11 cellular contexts compared by ENCODE assay signal in the genomic region with DNA sequence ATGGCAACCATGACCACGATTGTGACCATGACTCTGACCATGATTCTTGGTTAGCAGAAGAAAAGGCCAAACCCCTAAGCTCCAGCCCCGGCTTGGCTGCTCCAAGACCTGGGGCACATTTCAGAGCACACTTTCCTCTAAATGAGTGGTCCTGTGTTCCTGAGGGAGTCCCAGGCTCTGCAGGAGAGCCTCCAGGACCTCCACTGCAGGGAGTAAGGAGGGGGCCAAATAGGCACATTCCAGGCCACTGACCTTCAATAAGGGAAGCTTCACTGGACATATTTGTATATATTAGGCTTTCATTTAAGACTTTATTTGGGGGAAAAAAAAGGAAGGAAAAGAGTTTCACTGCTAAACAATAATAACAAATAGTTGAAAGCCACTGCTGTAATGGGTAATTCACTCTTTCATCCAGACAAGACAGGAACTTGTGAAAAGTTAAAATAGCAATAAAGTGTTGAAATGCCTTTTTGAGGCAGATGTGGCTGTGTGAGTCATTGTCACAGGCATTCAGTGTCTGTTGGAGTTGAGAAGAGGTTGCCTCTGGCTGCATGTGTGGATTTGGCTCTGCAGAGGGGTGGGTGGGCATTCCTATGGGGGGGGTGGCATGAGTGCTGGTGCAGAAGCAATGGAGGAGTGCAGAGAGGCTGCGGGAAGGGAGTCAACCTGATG.
DNase-seq lines count a peak whose midpoint lies in the region; ATAC-seq and TF ChIP-seq lines count a peak whose summit lies in the region.
"Had no signal": no experiment of that assay in that cellular context is flagged by ENCODE, and none has a peak within 500 bp of the region (broad histone marks: within the 10 kb centered on the region; RNA-seq: fewer than 3 reads in every experiment).

No MANE protein-coding gene starts in this region.

- no peak for TF ChIP-seq POLR2A in upper lobe of left lung (IDR thresholded peaks at IDR 0.05)

- POLR2A ChIA-PET in RWPE1 (lab: Yijun Ruan, JAX; ENCODE audit: low non-redundant PET), result no interaction called here

- no peaks in the 10 kb centered on the region for H3K27me3 ChIP-seq in hepatocyte
- H3K27me3 ChIP-seq in upper lobe of left lung, result no peaks in the 10 kb centered on the region

- H3K27ac ChIP-seq in hepatocyte, result peak overlapping the region; percentile 85
- H3K27ac ChIP-seq in upper lobe of left lung, result peak overlapping the region in 2 of 4 donors; percentile 27 to 50
- H3K27ac ChIP-seq in RWPE1, result no peak overlapping the region

- no peak overlapping the region for H3K4me3 Mint-ChIP-seq in activated CD8-positive, alpha-beta memory T cell treated with anti-CD3 and anti-CD28 coated beads, Interleukin-2, amount 10 ng/mL, durations not matched to agents 7 days and 5 days
- H3K4me3 Mint-ChIP-seq in activated T-helper 2 cell treated with anti-CD3 and anti-CD28 coated beads, Interferon-gamma antibody, Interleukin-2, Interleukin-4, amounts not matched to agents 10 μg/mL and 5 μg/mL and 100 μg/mL, durations not matched to agents 14 hours and 24 hours and 36 hours (ENCODE audit: low read depth), result no peak overlapping the region
- H3K4me3 Mint-ChIP-seq: stimulated activated naive CD8-positive, alpha-beta T cell treated with anti-CD3 and anti-CD28 coated beads, Interleukin-15, Interleukin-2, amounts not matched to agents 100 ng/mL and 50 ng/mL, for 24 hours had no signal

- H3K36me3 ChIP-seq in hepatocyte (replicated peaks; ENCODE audit: insufficient read depth, low read depth) (no peaks in the 10 kb centered on the region), upper lobe of left lung (no peaks in the 10 kb centered on the region)

- intact Hi-C loops in activated T-helper 2 cell treated with anti-CD3 and anti-CD28 coated beads, Interferon-gamma antibody, Interleukin-2, Interleukin-4, amounts not matched to agents 10 μg/mL and 5 μg/mL and 100 μg/mL, durations not matched to agents 14 hours and 24 hours and 36 hours (cut with micrococcal nuclease), result no loop called here

- ATAC-seq in activated CD8-positive, alpha-beta memory T cell treated with anti-CD3 and anti-CD28 coated beads, Interleukin-2, amount 10 ng/mL, durations not matched to agents 7 days and 5 days, result peak; percentile 64
- peak; percentile 34 to 72 for ATAC-seq in upper lobe of left lung (ENCODE audit: low FRiP score in 2 of 2)
- ATAC-seq: activated CD4-positive, CD25-positive, alpha-beta regulatory T cell treated with anti-CD3 and anti-CD28 coated beads, Interleukin-2, amount 50 U/mL, for 24 hours had no signal

- no peaks in the 10 kb centered on the region for H4K20me1 ChIP-seq in hepatocyte (ENCODE audit: insufficient read depth, poor library complexity, severe bottlenecking)

- H3K9me3 ChIP-seq in hepatocyte (ENCODE audit: low read depth), result no peaks in the 10 kb centered on the region
- H3K9me3 ChIP-seq in upper lobe of left lung, result no peaks in the 10 kb centered on the region

- H3K4me1 Mint-ChIP-seq in activated CD8-positive, alpha-beta memory T cell treated with anti-CD3 and anti-CD28 coated beads, Interleukin-2, amount 10 ng/mL, durations not matched to agents 7 days and 5 days, result peaks cover 62% of the 10 kb centered on the region
- H3K4me1 Mint-ChIP-seq in activated T-helper 2 cell treated with anti-CD3 and anti-CD28 coated beads, Interferon-gamma antibody, Interleukin-2, Interleukin-4, amounts not matched to agents 10 μg/mL and 5 μg/mL and 100 μg/mL, durations not matched to agents 14 hours and 24 hours and 36 hours (ENCODE audit: low read depth), result peaks cover 30% of the 10 kb centered on the region

- H3K4me1 ChIP-seq in hepatocyte (ENCODE audit: insufficient read depth) (peaks cover 22% of the 10 kb centered on the region), upper lobe of left lung (peaks cover 13 to 27% (median 17%) of the 10 kb centered on the region in 4 donors)

- H3K4me2 ChIP-seq in hepatocyte, result no peak overlapping the region

- no peaks in the 10 kb centered on the region for H3K79me2 ChIP-seq in hepatocyte

- CTCF ChIA-PET in activated CD8-positive, alpha-beta memory T cell treated with anti-CD3 and anti-CD28 coated beads, Interleukin-2, amount 10 ng/mL, durations not matched to agents 7 days and 5 days (lab: Charles Lee), result interaction anchor here (0.9 kb wide), 1 partner anchor 43 kb away, joined by 3 read pairs; no protein-coding TSS in a partner anchor
- CTCF ChIA-PET in RWPE1 (lab: Yijun Ruan, JAX), result interaction anchor here (0.6 kb wide), 2 partner anchors 56 to 465 kb away, joined by 4 to 5 read pairs; no protein-coding TSS in a partner anchor

- TF ChIP-seq EP300 in upper lobe of left lung (IDR thresholded peaks at IDR 0.05), result peak in 1 of 4 donors; percentile 60

- 73% methylated on average over 3 of the region's 3 CpGs for WGBS in hepatocyte (ENCODE audit: low lambda C conversion rate, missing lambda C conversion rate)
- WGBS in upper lobe of left lung, 2 donors, result 48 to 85% methylated on average over 3 of the region's 3 CpGs

- TF ChIP-seq CTCF in hepatocyte (IDR thresholded peaks at IDR 0.05; ENCODE audit: poor library complexity) (no peak), upper lobe of left lung (IDR thresholded peaks at IDR 0.05) (no peak), RWPE1 (conservative IDR thresholded peaks at IDR 0.05; ENCODE audit: low read depth) (no peak)

- DNase-seq in activated CD8-positive, alpha-beta memory T cell treated with anti-CD3 and anti-CD28 coated beads, Interleukin-2, amount 10 ng/mL, durations not matched to agents 7 days and 5 days, result no peak
- DNase-seq in activated CD8-positive, alpha-beta memory T cell treated with anti-CD3 and anti-CD28 coated beads, Interleukin-2, amount 50 U/mL, for 48 hours, result no peak
- peak; percentile 47 for DNase-seq in T1000 (lab: John Stamatoyannopoulos, UW)
- DNase-seq in hepatocyte (ENCODE audit: low spot score), result peak; percentile 45
- peak in 1 of 2 donors; percentile 36 for DNase-seq in upper lobe of left lung
- DNase-seq in RWPE1 (ENCODE audit: low spot score), result no peak
- DNase-seq in NCI-H2196 (lab: John Stamatoyannopoulos, UW; ENCODE audit: unreplicated experiment), result no peak
- no peak for DNase-seq in activated T-helper 2 cell treated with anti-CD3 and anti-CD28 coated beads, Interferon-gamma antibody, Interleukin-2, Interleukin-4, amounts not matched to agents 10 μg/mL and 5 μg/mL and 100 μg/mL, durations not matched to agents 14 hours and 24 hours and 36 hours (ENCODE audit: low spot score)
- DNase-seq: C1 segment of cervical spinal cord had no signal

- peaks cover 10% of the 10 kb centered on the region for H3K9me3 Mint-ChIP-seq in activated CD8-positive, alpha-beta memory T cell treated with anti-CD3 and anti-CD28 coated beads, Interleukin-2, amount 10 ng/mL, durations not matched to agents 7 days and 5 days (ENCODE audit: low read depth)
- peaks cover 19% of the 10 kb centered on the region for H3K9me3 Mint-ChIP-seq in activated T-helper 2 cell treated with anti-CD3 and anti-CD28 coated beads, Interferon-gamma antibody, Interleukin-2, Interleukin-4, amounts not matched to agents 10 μg/mL and 5 μg/mL and 100 μg/mL, durations not matched to agents 14 hours and 24 hours and 36 hours

- no peak overlapping the region for H2AFZ ChIP-seq in hepatocyte

- no peaks in the 10 kb centered on the region for H3K27me3 Mint-ChIP-seq in activated CD8-positive, alpha-beta memory T cell treated with anti-CD3 and anti-CD28 coated beads, Interleukin-2, amount 10 ng/mL, durations not matched to agents 7 days and 5 days
- peaks cover 5% of the 10 kb centered on the region for H3K27me3 Mint-ChIP-seq in activated T-helper 2 cell treated with anti-CD3 and anti-CD28 coated beads, Interferon-gamma antibody, Interleukin-2, Interleukin-4, amounts not matched to agents 10 μg/mL and 5 μg/mL and 100 μg/mL, durations not matched to agents 14 hours and 24 hours and 36 hours (ENCODE audit: low read depth)
- H3K27me3 Mint-ChIP-seq: stimulated activated naive CD8-positive, alpha-beta T cell treated with anti-CD3 and anti-CD28 coated beads, Interleukin-15, Interleukin-2, amounts not matched to agents 100 ng/mL and 50 ng/mL, for 24 hours had no signal

- H3K4me3 ChIP-seq in hepatocyte (no peak overlapping the region), upper lobe of left lung (no peak overlapping the region)

- H3K27ac Mint-ChIP-seq in activated CD8-positive, alpha-beta memory T cell treated with anti-CD3 and anti-CD28 coated beads, Interleukin-2, amount 10 ng/mL, durations not matched to agents 7 days and 5 days, result peak overlapping the region; percentile 70
- H3K27ac Mint-ChIP-seq in activated T-helper 2 cell treated with anti-CD3 and anti-CD28 coated beads, Interferon-gamma antibody, Interleukin-2, Interleukin-4, amounts not matched to agents 10 μg/mL and 5 μg/mL and 100 μg/mL, durations not matched to agents 14 hours and 24 hours and 36 hours, result no peak overlapping the region
- H3K27ac Mint-ChIP-seq: stimulated activated naive CD8-positive, alpha-beta T cell treated with anti-CD3 and anti-CD28 coated beads, Interleukin-15, Interleukin-2, amounts not matched to agents 100 ng/mL and 50 ng/mL, for 24 hours had no signal

- no peaks in the 10 kb centered on the region for H3K9me2 ChIP-seq in hepatocyte (replicated peaks; ENCODE audit: insufficient read depth)

- peaks cover 25% of the 10 kb centered on the region for H3K36me3 Mint-ChIP-seq in activated CD8-positive, alpha-beta memory T cell treated with anti-CD3 and anti-CD28 coated beads, Interleukin-2, amount 10 ng/mL, durations not matched to agents 7 days and 5 days
- peaks cover 23% of the 10 kb centered on the region for H3K36me3 Mint-ChIP-seq in activated T-helper 2 cell treated with anti-CD3 and anti-CD28 coated beads, Interferon-gamma antibody, Interleukin-2, Interleukin-4, amounts not matched to agents 10 μg/mL and 5 μg/mL and 100 μg/mL, durations not matched to agents 14 hours and 24 hours and 36 hours (ENCODE audit: low read depth)

Comparison
In these comparisons a context has a peak if more than half of its experiments do, and no peak if none do; other contexts are left out.
1. DNase-seq: peak in T1000 (single experiment) and hepatocyte (single experiment); none in activated CD8-positive, alpha-beta memory T cell treated with anti-CD3 and anti-CD28 coated beads, Interleukin-2, amount 10 ng/mL, durations not matched to agents 7 days and 5 days (single experiment), activated CD8-positive, alpha-beta memory T cell treated with anti-CD3 and anti-CD28 coated beads, Interleukin-2, amount 50 U/mL, for 48 hours (single experiment), RWPE1 (single experiment), NCI-H2196 (single experiment) and activated T-helper 2 cell treated with anti-CD3 and anti-CD28 coated beads, Interferon-gamma antibody, Interleukin-2, Interleukin-4, amounts not matched to agents 10 μg/mL and 5 μg/mL and 100 μg/mL, durations not matched to agents 14 hours and 24 hours and 36 hours (single experiment).